In genomic region chr5:1110930-1111726, GRCh38 we compare ENCODE assay signal across 8 cellular contexts. TPM values are rescaled to one million over a fixed set of nuclear protein-coding genes. Genes with fewer than 3 reads are reported as not detected.
DNase-seq lines count a peak whose midpoint lies in the region; ATAC-seq, FAIRE-seq and TF ChIP-seq lines count a peak whose summit lies in the region.

No MANE protein-coding gene starts in this region.

- peaks cover 20% of the 10 kb centered on the region for H3K79me1 ChIP-seq in H1 (ENCODE audit: low read depth, low read length)

- no peaks in the 10 kb centered on the region for H3K9me3 ChIP-seq in H1 (ENCODE audit: insufficient read depth in 2 of 2, low read depth in 1 of 2, low read length in 1 of 2)
- no peaks in the 10 kb centered on the region for H3K9me3 ChIP-seq in mucosa of stomach (ENCODE audit: control insufficient read depth, low read length)

- H3K36me3 Mint-ChIP-seq in activated CD4-positive, alpha-beta T cell treated with anti-CD3 and anti-CD28 coated beads for 36 hours (ENCODE audit: low read depth), result no peaks in the 10 kb centered on the region
- peaks cover 7% of the 10 kb centered on the region for H3K36me3 Mint-ChIP-seq in T-helper 1 cell treated with Interleukin-12 subunit alpha and Interleukin-12 subunit beta and Interleukin-4 antibody, amounts not matched to agents 30 μg/mL and 1 μg/mL, for 36 hours (ENCODE audit: low read depth)

- H3K4me1 Mint-ChIP-seq in activated CD4-positive, alpha-beta T cell treated with anti-CD3 and anti-CD28 coated beads for 36 hours, result peaks cover 39% of the 10 kb centered on the region
- H3K4me1 Mint-ChIP-seq in T-helper 1 cell treated with Interleukin-12 subunit alpha and Interleukin-12 subunit beta and Interleukin-4 antibody, amounts not matched to agents 30 μg/mL and 1 μg/mL, for 36 hours (ENCODE audit: low read depth), result peaks cover 30% of the 10 kb centered on the region

- TF ChIP-seq CTCF in H1 (IDR thresholded peaks at IDR 0.05; ENCODE audit: control extremely low read depth in 1 of 3, insufficient read depth in 1 of 3, low read depth in 1 of 3, low read length in 3 of 3), result peak in 1 of 3 experiments; percentile 1; a peak in 1 of 4 replicates

- intact Hi-C loops in activated CD4-positive, alpha-beta T cell treated with anti-CD3 and anti-CD28 coated beads for 36 hours (cut with DNase I, micrococcal nuclease), result loop anchor here in 1 of 2 experiments (1.0 to 5.0 kb wide), 3 partner anchors 29 to 426 kb away; partner anchors contain the start of genes BRD9 and TRIP13

- H3K4me3 Mint-ChIP-seq in activated CD4-positive, alpha-beta T cell treated with anti-CD3 and anti-CD28 coated beads for 36 hours, result peak overlapping the region; percentile 82
- peak overlapping the region; percentile 91 for H3K4me3 Mint-ChIP-seq in T-helper 1 cell treated with Interleukin-12 subunit alpha and Interleukin-12 subunit beta and Interleukin-4 antibody, amounts not matched to agents 30 μg/mL and 1 μg/mL, for 36 hours

- no peak overlapping the region; the same call in 1 of the 2 replicates for H4K8ac ChIP-seq in H1 (ENCODE audit: extremely low read depth, insufficient read depth, low read length)

- H3K4me3 ChIP-seq in H1 (ENCODE audit: extremely low read depth in 1 of 4, insufficient read depth in 2 of 4, low read depth in 3 of 4, low read length in 4 of 4) (peak overlapping the region; percentile 64 to 97 (median 77)), mucosa of stomach (ENCODE audit: low read length) (peak overlapping the region; percentile 84)

- no peak overlapping the region for H3K4ac ChIP-seq in H1 (replicated peaks; ENCODE audit: insufficient read length, low read depth, low read length)

- no peak overlapping the region for H3K18ac ChIP-seq in H1 (ENCODE audit: extremely low read depth, low read length)

- H3K23me2 ChIP-seq in H1 (ENCODE audit: low read depth, low read length), result peaks cover 3% of the 10 kb centered on the region; the same call in 1 of the 2 replicates

- H2BK5ac ChIP-seq in H1 (ENCODE audit: low read depth, low read length), result no peak overlapping the region

- H4K20me1 ChIP-seq in H1 (replicated peaks in 1 of 2; ENCODE audit: control insufficient read depth in 1 of 2, insufficient read depth in 2 of 2, low read length in 2 of 2), result peaks cover 10 to 12% of the 10 kb centered on the region in 2 experiments

- CTCF ChIA-PET in activated CD4-positive, alpha-beta T cell treated with anti-CD3 and anti-CD28 coated beads for 36 hours (lab: Charles Lee), result no interaction called here
- CTCF ChIA-PET in H1 (lab: Charles Lee; ENCODE audit: partially characterized antibody), result interaction anchor here (1.0 kb wide), 1 partner anchor 56 kb away, joined by 3 read pairs; no protein-coding TSS in a partner anchor

- H2BK20ac ChIP-seq in H1 (ENCODE audit: low read length), result no peak overlapping the region

- H3K9me3 Mint-ChIP-seq in activated CD4-positive, alpha-beta T cell treated with anti-CD3 and anti-CD28 coated beads for 36 hours (ENCODE audit: low read depth), result no peaks in the 10 kb centered on the region
- no peaks in the 10 kb centered on the region for H3K9me3 Mint-ChIP-seq in T-helper 1 cell treated with Interleukin-12 subunit alpha and Interleukin-12 subunit beta and Interleukin-4 antibody, amounts not matched to agents 30 μg/mL and 1 μg/mL, for 36 hours

- H3K23ac ChIP-seq in H1 (ENCODE audit: insufficient read length), result no peak overlapping the region

- H3K9ac ChIP-seq in H1 (replicated peaks in 1 of 4; ENCODE audit: extremely low read depth in 1 of 4, low read depth in 3 of 4, low read length in 3 of 4), result peak overlapping the region in 3 of 4 experiments; percentile 54 to 72 (median 67); a peak in 3 of 7 replicates
- H3K9ac ChIP-seq in mucosa of stomach (ENCODE audit: low read length), result peak overlapping the region; percentile 92

- H2BK15ac ChIP-seq in H1 (ENCODE audit: low read length), result no peak overlapping the region

- H3K14ac ChIP-seq in H1 (ENCODE audit: insufficient read length), result no peak overlapping the region

- H2BK120ac ChIP-seq in H1 (replicated peaks; ENCODE audit: low read depth, low read length), result no peak overlapping the region

- no peak for TF ChIP-seq RAD21 in H1 (IDR thresholded peaks at IDR 0.05 in 1 of 2, conservative IDR thresholded peaks at IDR 0.05 in 1 of 2; ENCODE audit: low read depth in 2 of 2, low read length in 2 of 2)

- no peaks in the 10 kb centered on the region; a peak in 1 of 7 replicates for H3K27me3 ChIP-seq in H1 (replicated peaks in 1 of 4; ENCODE audit: control insufficient read depth in 3 of 4, extremely low read depth in 1 of 4, insufficient read depth in 3 of 4, low read length in 3 of 4)
- peaks cover 3% of the 10 kb centered on the region for H3K27me3 ChIP-seq in mucosa of stomach (ENCODE audit: control insufficient read depth, insufficient read depth, low read length)

- 40% methylated on average over 13 of the region's 54 CpGs; no CpG with 5 or more reads in 1 of the 2 experiments for WGBS in H1 (ENCODE audit: extremely low coverage in 1 of 2, insufficient coverage in 1 of 2, insufficient read length in 1 of 2, insufficient replicate concordance in 2 of 2, low coverage in 1 of 2, low lambda C conversion rate in 2 of 2, missing lambda C conversion rate in 1 of 2), 2 experiments

- POLR2A ChIA-PET in activated CD4-positive, alpha-beta T cell treated with anti-CD3 and anti-CD28 coated beads for 36 hours (lab: Charles Lee), result no interaction called here
- POLR2A ChIA-PET in H1 (lab: Charles Lee; ENCODE audit: partially characterized antibody), result interaction anchor here (1.0 to 2.6 kb wide), 5 partner anchors 7 to 62 kb away, joined by 3 to 8 read pairs (median 3); no protein-coding TSS in a partner anchor

- H4K91ac ChIP-seq in H1 (replicated peaks; ENCODE audit: insufficient read length, low read length), result no peak overlapping the region

- no peaks in the 10 kb centered on the region for H3K27me3 Mint-ChIP-seq in activated CD4-positive, alpha-beta T cell treated with anti-CD3 and anti-CD28 coated beads for 36 hours
- H3K27me3 Mint-ChIP-seq in T-helper 1 cell treated with Interleukin-12 subunit alpha and Interleukin-12 subunit beta and Interleukin-4 antibody, amounts not matched to agents 30 μg/mL and 1 μg/mL, for 36 hours (ENCODE audit: low read depth), result no peaks in the 10 kb centered on the region

- peak overlapping the region; percentile 16; the same call in 1 of the 2 replicates for H2AK5ac ChIP-seq in H1 (ENCODE audit: low read depth, low read length)

- FAIRE-seq in H1 (lab: Jason Lieb, UNC), result no peak

- H3K56ac ChIP-seq in H1 (replicated peaks; ENCODE audit: insufficient read length, low read depth, low read length), result no peak overlapping the region

- H3K27ac ChIP-seq in H1 (ENCODE audit: low read depth, low read length), result no peak overlapping the region

- DNase-seq in activated CD4-positive, alpha-beta T cell treated with anti-CD3 and anti-CD28 coated beads for 36 hours, result peak; percentile 43
- no peak for DNase-seq in activated CD4-positive, alpha-beta T cell treated with anti-CD3 and anti-CD28 coated beads, Interleukin-2, amount 50 U/mL, for 1 hour
- DNase-seq in H1 (ENCODE audit: low read depth in 1 of 2, low spot score in 2 of 2) (no peak), kidney tubule cell (ENCODE audit: low spot score) (no peak)

- peaks cover 7 to 42% (median 34%) of the 10 kb centered on the region in 4 experiments for H3K4me1 ChIP-seq in H1 (replicated peaks in 1 of 4; ENCODE audit: control insufficient read depth in 3 of 4, insufficient read depth in 4 of 4, low read length in 3 of 4)
- H3K4me1 ChIP-seq in mucosa of stomach (ENCODE audit: control insufficient read depth, insufficient read depth, low read length), result peaks cover 43% of the 10 kb centered on the region

- H3K36me3 ChIP-seq in H1 (ENCODE audit: control insufficient read depth in 2 of 4, insufficient read depth in 4 of 4, low read length in 3 of 4) (no peaks in the 10 kb centered on the region), mucosa of stomach (ENCODE audit: control insufficient read depth, insufficient read depth, low read length) (no peaks in the 10 kb centered on the region)

- no peak overlapping the region for H4K5ac ChIP-seq in H1 (ENCODE audit: insufficient read length, low read depth, low read length)

- TF ChIP-seq POLR2A in H1 (IDR thresholded peaks at IDR 0.05; ENCODE audit: control extremely low read depth in 1 of 2, low read depth in 2 of 2, low read length in 2 of 2), result no peak

- no peak overlapping the region for H2BK12ac ChIP-seq in H1 (ENCODE audit: low read depth, low read length)

- peaks cover 2 to 47% of the 10 kb centered on the region in 2 experiments; a peak in 3 of 4 replicates for H3K79me2 ChIP-seq in H1 (ENCODE audit: control insufficient read depth in 1 of 2, insufficient read depth in 2 of 2, low read length in 2 of 2)

- ATAC-seq in activated CD4-positive, alpha-beta T cell treated with anti-CD3 and anti-CD28 coated beads for 36 hours, result peak; percentile 13
- peak; percentile 20 for ATAC-seq in HG02981 (IDR thresholded peaks at IDR 0.05; ENCODE audit: unreplicated experiment)
- ATAC-seq in GM21367 (IDR thresholded peaks at IDR 0.05; ENCODE audit: unreplicated experiment), result no peak

- H3K27ac Mint-ChIP-seq in activated CD4-positive, alpha-beta T cell treated with anti-CD3 and anti-CD28 coated beads for 36 hours, result peak overlapping the region; percentile 75
- peak overlapping the region; percentile 79 for H3K27ac Mint-ChIP-seq in T-helper 1 cell treated with Interleukin-12 subunit alpha and Interleukin-12 subunit beta and Interleukin-4 antibody, amounts not matched to agents 30 μg/mL and 1 μg/mL, for 36 hours

- no peak overlapping the region for H2AFZ ChIP-seq in H1 (ENCODE audit: low read length)

- peak overlapping the region; percentile 67 to 91 for H3K4me2 ChIP-seq in H1 (ENCODE audit: insufficient read depth in 1 of 2, low read depth in 2 of 2, low read length in 2 of 2)

- TF ChIP-seq EP300 in H1 (IDR thresholded peaks at IDR 0.05; ENCODE audit: borderline replicate concordance in 1 of 2, low read depth in 2 of 2, low read length in 2 of 2), result no peak

TF ChIP-seq in H1, 55 proteins besides CTCF, POLR2A, EP300 and RAD21:
- TF ChIP-seq SIN3A (conservative IDR thresholded peaks at IDR 0.05 in 1 of 2, IDR thresholded peaks at IDR 0.05 in 1 of 2; ENCODE audit: low read depth in 1 of 2, low read length in 2 of 2) (0 out of 4 replicates have a peak, but pooled peaks of 1 of the 2 experiments have one; percentile 48), CHD1 (IDR thresholded peaks at IDR 0.05; ENCODE audit: low read depth, low read length) (no peak)

RNA-seq across cellular contexts. Expression of gene SLC12A7, which starts 0.7 kb away (rescaled TPM):
- 10 to 100 TPM; 18.5 to 21.6 TPM for total RNA-seq in activated CD4-positive, alpha-beta T cell treated with anti-CD3 and anti-CD28 coated beads for 36 hours
- total RNA-seq in H1 (2021; fragmentation: NEBNext Ultra II Directional; extraction: Animal tissue kit (Norgen Biotek cat#: 25700)), result 38.6 and 39.7 TPM in 2 replicates
- 23.5 and 37.5 TPM in 2 replicates for polyA plus RNA-seq in H1 (2011; rRNA removed)
- polyA plus RNA-seq in H1 (2011; cell fraction: cytosol; rRNA removed), result 26.4 TPM
- polyA plus RNA-seq in H1 (2011; cell fraction: nucleus; rRNA removed), result 181 TPM
- polyA plus RNA-seq in H1 (2012, experiment 1 of 2), result 27.4 to 47.0 TPM (median 38.9 TPM) in 4 replicates
- polyA plus RNA-seq in H1 (2012, experiment 2 of 2), result 19.5 TPM
- 27.2 TPM for polyA plus RNA-seq in H1 (2013, experiment 1 of 2)
- polyA plus RNA-seq in H1 (2013, experiment 2 of 2), result 24.9 TPM
- 23.8 and 28.1 TPM in 2 replicates for polyA minus RNA-seq in H1 (2011; rRNA and poly(A)+ RNA removed)
- polyA minus RNA-seq in H1 (2011; cell fraction: cytosol; rRNA and poly(A)+ RNA removed), result 33.8 TPM
- polyA minus RNA-seq in H1 (2011; cell fraction: nucleus; rRNA and poly(A)+ RNA removed), result 44.5 TPM
